Comparison of ENCODE assay signal across 34 cellular contexts in genomic region chr5:87099967-87100366, GRCh38.
DNase-seq lines count a peak whose midpoint lies in the region; ATAC-seq, FAIRE-seq and TF ChIP-seq lines count a peak whose summit lies in the region.
"Had no signal": no experiment of that assay in that cellular context is flagged by ENCODE, and none has a peak within 500 bp of the region (broad histone marks: within the 10 kb centered on the region; RNA-seq: fewer than 3 reads in every experiment).

No MANE protein-coding gene starts in this region.

- TF ChIP-seq POLR2A in A549 (IDR thresholded peaks at IDR 0.05; ENCODE audit: low read length) (no peak), GM12892 (IDR thresholded peaks at IDR 0.05; ENCODE audit: low read depth, low read length) (no peak)

- no peak overlapping the region for H3K27ac Mint-ChIP-seq in type B pancreatic cell
- H3K27ac Mint-ChIP-seq: activated CD4-positive, alpha-beta memory T cell treated with anti-CD3 and anti-CD28 coated beads for 36 hours; CD4-positive, alpha-beta T cell; nephron had no signal

- H3K36me3 Mint-ChIP-seq in type B pancreatic cell = no peaks in the 10 kb centered on the region
- H3K36me3 Mint-ChIP-seq: activated CD4-positive, alpha-beta memory T cell treated with anti-CD3 and anti-CD28 coated beads for 36 hours; brain had no signal

- H3K27ac ChIP-seq in A549 (no peak overlapping the region), RWPE2 (ENCODE audit: poor library complexity, severe bottlenecking) (peak overlapping the region; percentile 23), mucosa of rectum (ENCODE audit: low read depth in 2 of 2, low read length in 2 of 2) (peak overlapping the region; percentile 7 to 17)
- H3K27ac ChIP-seq: adrenal gland, heart right ventricle, lower lobe of right lung, skin epidermis, suprapubic skin had no signal

- no peaks in the 10 kb centered on the region for H3K4me1 Mint-ChIP-seq in type B pancreatic cell (ENCODE audit: unreplicated experiment)
- H3K4me1 Mint-ChIP-seq: nephron had no signal

- CTCF ChIA-PET in A549 (lab: Yijun Ruan, JAX) = no interaction called here

- H3K4me3 ChIP-seq in A549 (no peak overlapping the region), RWPE2 (ENCODE audit: severe bottlenecking) (no peak overlapping the region), mucosa of rectum (ENCODE audit: low read length in 2 of 2) (no peak overlapping the region)
- H3K4me3 ChIP-seq: adrenal gland, heart right ventricle, lower lobe of right lung, skin epidermis, suprapubic skin had no signal

- ATAC-seq in A549 (peak in 1 of 2 experiments; percentile 55; a peak in 2 of 6 replicates), RWPE2 (ENCODE audit: low read depth) (no peak), GM19463 (IDR thresholded peaks at IDR 0.05; ENCODE audit: unreplicated experiment) (no peak), GM18519 (IDR thresholded peaks at IDR 0.05; ENCODE audit: low FRiP score, unreplicated experiment) (no peak)
- ATAC-seq: heart right ventricle, lower lobe of right lung had no signal

- H3K4me3 Mint-ChIP-seq in type B pancreatic cell = no peak overlapping the region
- H3K4me3 Mint-ChIP-seq: activated CD4-positive, alpha-beta memory T cell treated with anti-CD3 and anti-CD28 coated beads for 36 hours; brain; CD4-positive, alpha-beta T cell; nephron had no signal

- H3K27me3 Mint-ChIP-seq in type B pancreatic cell = peaks cover 6% of the 10 kb centered on the region
- H3K27me3 Mint-ChIP-seq: activated CD4-positive, alpha-beta memory T cell treated with anti-CD3 and anti-CD28 coated beads for 36 hours; brain; CD4-positive, alpha-beta T cell had no signal

- no peak for TF ChIP-seq CTCF in A549 (IDR thresholded peaks at IDR 0.05)
- TF ChIP-seq CTCF in RWPE2 (IDR thresholded peaks at IDR 0.05; ENCODE audit: poor library complexity, severe bottlenecking) = no peak
- TF ChIP-seq CTCF in type B pancreatic cell (conservative IDR thresholded peaks at IDR 0.05) = no peak

- no peak overlapping the region for H3K9ac ChIP-seq in mucosa of rectum (ENCODE audit: low read depth in 1 of 2, low read length in 2 of 2)

- H3K4me1 ChIP-seq in A549 (peaks cover 7% of the 10 kb centered on the region; the same call in 1 of the 3 replicates), RWPE2 (ENCODE audit: insufficient read depth, poor library complexity, severe bottlenecking) (peaks cover 11% of the 10 kb centered on the region), mucosa of rectum (ENCODE audit: control insufficient read depth in 2 of 2, insufficient read depth in 2 of 2, low read length in 2 of 2) (peaks cover 16 to 35% of the 10 kb centered on the region in 2 donors)
- H3K4me1 ChIP-seq: adrenal gland, heart right ventricle, lower lobe of right lung, suprapubic skin had no signal

- peak overlapping the region; percentile 28; the same call in 2 of the 3 replicates for H3K4me2 ChIP-seq in A549

- no peak for TF ChIP-seq RAD21 in A549 (conservative IDR thresholded peaks at IDR 0.05 in 1 of 2, IDR thresholded peaks at IDR 0.05 in 1 of 2)
- TF ChIP-seq RAD21 in Ishikawa (IDR thresholded peaks at IDR 0.05; ENCODE audit: low read depth) = no peak

- no peaks in the 10 kb centered on the region for H3K9me3 Mint-ChIP-seq in type B pancreatic cell
- H3K9me3 Mint-ChIP-seq: activated CD4-positive, alpha-beta memory T cell treated with anti-CD3 and anti-CD28 coated beads for 36 hours; brain; CD4-positive, alpha-beta T cell; nephron had no signal

- TF ChIP-seq EP300 in A549 (IDR thresholded peaks at IDR 0.05) (no peak), Ishikawa (IDR thresholded peaks at IDR 0.05; ENCODE audit: borderline replicate concordance) (no peak)

- POLR2A ChIA-PET in A549 (lab: Yijun Ruan, JAX) = interaction anchor here (1.3 kb wide), 1 partner anchor 168 kb away, joined by 5 read pairs; the partner anchor contains the start of gene RASA1

- no peak for FAIRE-seq in A549 (lab: Jason Lieb, UNC)
- FAIRE-seq in GM12892 (lab: Jason Lieb, UNC) = no peak
- FAIRE-seq: D721Med, HTR-8/SVneo, kidney, urothelium cell line had no signal

- no peaks in the 10 kb centered on the region for H3K9me3 ChIP-seq in A549
- no peaks in the 10 kb centered on the region for H3K9me3 ChIP-seq in RWPE2 (ENCODE audit: severe bottlenecking)
- H3K9me3 ChIP-seq in mucosa of rectum (ENCODE audit: control insufficient read depth in 2 of 2, low read length in 2 of 2) = no peaks in the 10 kb centered on the region
- H3K9me3 ChIP-seq: adrenal gland, heart right ventricle, lower lobe of right lung, suprapubic skin had no signal

- H3K27me3 ChIP-seq in RWPE2 (ENCODE audit: insufficient read depth, poor library complexity, severe bottlenecking) = no peaks in the 10 kb centered on the region
- H3K27me3 ChIP-seq in mucosa of rectum (ENCODE audit: control insufficient read depth in 2 of 2, insufficient read depth in 2 of 2, low read length in 2 of 2) = no peaks in the 10 kb centered on the region
- H3K27me3 ChIP-seq: adrenal gland, heart right ventricle, suprapubic skin had no signal

- H3K36me3 ChIP-seq in RWPE2 (ENCODE audit: low read depth) (no peaks in the 10 kb centered on the region), mucosa of rectum (ENCODE audit: control insufficient read depth in 2 of 2, insufficient read depth in 2 of 2, low read length in 2 of 2) (no peaks in the 10 kb centered on the region)
- H3K36me3 ChIP-seq: adrenal gland, heart right ventricle, lower lobe of right lung, suprapubic skin had no signal

- DNase-seq in A549 (ENCODE audit: low read depth in 1 of 2, low spot score in 1 of 2) (peak in 1 of 2 experiments; percentile 35), RWPE2 (ENCODE audit: low spot score) (no peak), GM12892 (ENCODE audit: insufficient read length) (no peak), type B pancreatic cell (ENCODE audit: extremely low spot score, unreplicated experiment) (no peak)
- DNase-seq: activated CD4-positive, alpha-beta memory T cell treated with anti-CD3 and anti-CD28 coated beads for 36 hours; activated CD4-positive, CD25-positive, alpha-beta regulatory T cell treated with anti-CD3 and anti-CD28 coated beads, Interleukin-2, amount 50 U/mL, for 72 hours; activated CD8-positive, alpha-beta memory T cell treated with anti-CD3 and anti-CD28 coated beads, Interleukin-2, amount 50 U/mL, for 4 hours; activated naive CD4-positive, alpha-beta T cell; adrenal gland; CD4-positive, alpha-beta T cell; cerebellar nuclear complex; EL; foreskin melanocyte; heart right ventricle; KBM-7; kidney; lower lobe of right lung; NCI-H1436; NCI-H2107; NCI-H510A; NK-92 treated with Interleukin-12 subunit alpha and Interleukin-12 subunit beta, amount 100 ng/mL, for 24 hours; SHP77; stimulated activated naive CD4-positive, alpha-beta T cell had no signal

TF ChIP-seq in A549, 52 proteins besides CTCF, POLR2A, EP300 and RAD21 (continues in another document):
- TF ChIP-seq ZNF302 (CRISPR knock-in tag; IDR thresholded peaks at IDR 0.05) (no peak), KDM1A (IDR thresholded peaks at IDR 0.05; ENCODE audit: low read depth) (no peak), CEBPB (IDR thresholded peaks at IDR 0.05) (no peak), HOXA7 (CRISPR knock-in tag; IDR thresholded peaks at IDR 0.05) (no peak), CBX2 (IDR thresholded peaks at IDR 0.05; ENCODE audit: borderline replicate concordance, low read depth) (no peak), RFX5 (IDR thresholded peaks at IDR 0.05) (no peak)
- TF ChIP-seq, protein P1, sequence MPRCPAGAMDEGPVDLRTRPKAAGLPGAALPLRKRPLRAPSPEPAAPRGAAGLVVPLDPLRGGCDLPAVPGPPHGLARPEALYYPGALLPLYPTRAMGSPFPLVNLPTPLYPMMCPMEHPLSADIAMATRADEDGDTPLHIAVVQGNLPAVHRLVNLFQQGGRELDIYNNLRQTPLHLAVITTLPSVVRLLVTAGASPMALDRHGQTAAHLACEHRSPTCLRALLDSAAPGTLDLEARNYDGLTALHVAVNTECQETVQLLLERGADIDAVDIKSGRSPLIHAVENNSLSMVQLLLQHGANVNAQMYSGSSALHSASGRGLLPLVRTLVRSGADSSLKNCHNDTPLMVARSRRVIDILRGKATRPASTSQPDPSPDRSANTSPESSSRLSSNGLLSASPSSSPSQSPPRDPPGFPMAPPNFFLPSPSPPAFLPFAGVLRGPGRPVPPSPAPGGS (IDR thresholded peaks at IDR 0.05) = no peak
- TF ChIP-seq, protein P2, sequence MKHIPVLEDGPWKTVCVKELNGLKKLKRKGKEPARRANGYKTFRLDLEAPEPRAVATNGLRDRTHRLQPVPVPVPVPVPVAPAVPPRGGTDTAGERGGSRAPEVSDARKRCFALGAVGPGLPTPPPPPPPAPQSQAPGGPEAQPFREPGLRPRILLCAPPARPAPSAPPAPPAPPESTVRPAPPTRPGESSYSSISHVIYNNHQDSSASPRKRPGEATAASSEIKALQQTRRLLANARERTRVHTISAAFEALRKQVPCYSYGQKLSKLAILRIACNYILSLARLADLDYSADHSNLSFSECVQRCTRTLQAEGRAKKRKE (CRISPR knock-in tag; IDR thresholded peaks at IDR 0.05; ENCODE audit: low read depth) = no peak

TF ChIP-seq in Ishikawa, 13 proteins besides CTCF, POLR2A, EP300 and RAD21:
- peak; percentile 11; the same call in 1 of the 2 replicates for TF ChIP-seq TEAD4 (IDR thresholded peaks at IDR 0.05)
- TF ChIP-seq, protein P3, sequence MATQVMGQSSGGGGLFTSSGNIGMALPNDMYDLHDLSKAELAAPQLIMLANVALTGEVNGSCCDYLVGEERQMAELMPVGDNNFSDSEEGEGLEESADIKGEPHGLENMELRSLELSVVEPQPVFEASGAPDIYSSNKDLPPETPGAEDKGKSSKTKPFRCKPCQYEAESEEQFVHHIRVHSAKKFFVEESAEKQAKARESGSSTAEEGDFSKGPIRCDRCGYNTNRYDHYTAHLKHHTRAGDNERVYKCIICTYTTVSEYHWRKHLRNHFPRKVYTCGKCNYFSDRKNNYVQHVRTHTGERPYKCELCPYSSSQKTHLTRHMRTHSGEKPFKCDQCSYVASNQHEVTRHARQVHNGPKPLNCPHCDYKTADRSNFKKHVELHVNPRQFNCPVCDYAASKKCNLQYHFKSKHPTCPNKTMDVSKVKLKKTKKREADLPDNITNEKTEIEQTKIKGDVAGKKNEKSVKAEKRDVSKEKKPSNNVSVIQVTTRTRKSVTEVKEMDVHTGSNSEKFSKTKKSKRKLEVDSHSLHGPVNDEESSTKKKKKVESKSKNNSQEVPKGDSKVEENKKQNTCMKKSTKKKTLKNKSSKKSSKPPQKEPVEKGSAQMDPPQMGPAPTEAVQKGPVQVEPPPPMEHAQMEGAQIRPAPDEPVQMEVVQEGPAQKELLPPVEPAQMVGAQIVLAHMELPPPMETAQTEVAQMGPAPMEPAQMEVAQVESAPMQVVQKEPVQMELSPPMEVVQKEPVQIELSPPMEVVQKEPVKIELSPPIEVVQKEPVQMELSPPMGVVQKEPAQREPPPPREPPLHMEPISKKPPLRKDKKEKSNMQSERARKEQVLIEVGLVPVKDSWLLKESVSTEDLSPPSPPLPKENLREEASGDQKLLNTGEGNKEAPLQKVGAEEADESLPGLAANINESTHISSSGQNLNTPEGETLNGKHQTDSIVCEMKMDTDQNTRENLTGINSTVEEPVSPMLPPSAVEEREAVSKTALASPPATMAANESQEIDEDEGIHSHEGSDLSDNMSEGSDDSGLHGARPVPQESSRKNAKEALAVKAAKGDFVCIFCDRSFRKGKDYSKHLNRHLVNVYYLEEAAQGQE (IDR thresholded peaks at IDR 0.05; ENCODE audit: low read depth) = no peak

Comparison
In these comparisons a context has a peak if more than half of its experiments do, and no peak if none do; other contexts are left out.
1. H3K27ac ChIP-seq: peak in RWPE2 (single experiment) and mucosa of rectum (2 of 2); none in A549 (0 of 2).